Comparison of ENCODE assay signal across 19 cellular contexts in the genomic region with DNA sequence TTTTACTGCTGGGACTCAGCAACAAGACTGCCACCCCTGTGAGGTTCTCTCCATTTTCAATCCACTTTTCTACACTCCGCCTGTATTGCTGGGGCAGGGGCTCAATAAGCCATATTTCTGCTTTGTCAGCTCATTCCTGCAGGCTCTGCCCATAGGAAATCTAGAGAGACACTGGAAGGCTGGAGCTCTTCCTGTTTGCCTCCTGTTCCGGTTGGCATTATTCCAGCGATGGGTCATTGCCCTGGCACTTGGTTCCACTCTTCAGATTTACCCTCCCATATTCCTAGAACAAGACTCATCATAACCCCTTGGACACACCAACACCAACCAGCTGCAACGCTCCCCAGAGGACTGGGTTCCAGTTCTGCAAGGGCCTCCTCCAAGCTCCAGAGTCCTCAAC.
A peak's percentile ranks its signal among the peaks of the same experiment; 100 is the strongest.
DNase-seq lines count a peak whose midpoint lies in the region; ATAC-seq lines count a peak whose summit lies in the region.
"Had no signal": no experiment of that assay in that cellular context is flagged by ENCODE, and none has a peak within 500 bp of the region (broad histone marks: within the 10 kb centered on the region; RNA-seq: fewer than 3 reads in every experiment).

No MANE protein-coding gene starts in this region.

- ATAC-seq in stimulated activated effector memory CD8-positive, alpha-beta T cell treated with anti-CD3 and anti-CD28 coated beads, Interleukin-12 subunit alpha, Interleukin-12 subunit beta, amount 100 ng/mL, for 72 hours, result no peak
- ATAC-seq: natural killer cell had no signal

- peaks cover 2% of the 10 kb centered on the region for H3K27me3 Mint-ChIP-seq in activated CD4-positive, alpha-beta memory T cell treated with anti-CD3 and anti-CD28 coated beads for 36 hours

- H3K4me1 Mint-ChIP-seq in stimulated activated effector memory CD8-positive, alpha-beta T cell treated with anti-CD3 and anti-CD28 coated beads, Interleukin-12 subunit alpha, Interleukin-12 subunit beta, amount 100 ng/mL, for 72 hours, result no peaks in the 10 kb centered on the region
- H3K4me1 Mint-ChIP-seq in activated CD4-positive, alpha-beta memory T cell treated with anti-CD3 and anti-CD28 coated beads for 36 hours (ENCODE audit: low read depth), result no peaks in the 10 kb centered on the region
- H3K4me1 Mint-ChIP-seq: natural killer cell had no signal

- DNase-seq in COLO668 (lab: John Stamatoyannopoulos, UW; ENCODE audit: unreplicated experiment), result peak; percentile 48
- DNase-seq in HK-2 (ENCODE audit: unreplicated experiment), result peak; percentile 6
- peak; percentile 7 for DNase-seq in NCI-H748 treated with DMSO at 0.1 percent for 48 hours (lab: John Stamatoyannopoulos, UW)
- peak; percentile 14 for DNase-seq in kidney glomerular epithelial cell (lab: John Stamatoyannopoulos, UW)
- DNase-seq in stimulated activated effector memory CD8-positive, alpha-beta T cell treated with anti-CD3 and anti-CD28 coated beads, Interleukin-12 subunit alpha, Interleukin-12 subunit beta, amount 100 ng/mL, for 72 hours (ENCODE audit: low spot score in 2 of 2), result no peak
- no peak for DNase-seq in activated CD4-positive, alpha-beta memory T cell treated with anti-CD3 and anti-CD28 coated beads for 36 hours
- no peak for DNase-seq in NCI-H2171 (lab: John Stamatoyannopoulos, UW)
- no peak for DNase-seq in head of caudate nucleus
- DNase-seq: activated CD4-positive, alpha-beta T cell treated with anti-CD3 and anti-CD28 coated beads, Interleukin-2, amount 50 U/mL, for 1 hour; activated naive CD4-positive, alpha-beta T cell; activated T-cell treated with anti-CD3 and anti-CD28 coated beads for 4 hours; anterior cingulate cortex; COR-L47; endodermal cell; IMR-90; natural killer cell; NCI-H2081; small intestine; stimulated activated CD4-positive, alpha-beta T cell treated with anti-CD3 and anti-CD28 coated beads, Interleukin-4, amount 100 ng/mL, for 24 hours had no signal

- H3K36me3 Mint-ChIP-seq in stimulated activated effector memory CD8-positive, alpha-beta T cell treated with anti-CD3 and anti-CD28 coated beads, Interleukin-12 subunit alpha, Interleukin-12 subunit beta, amount 100 ng/mL, for 72 hours, result no peaks in the 10 kb centered on the region
- no peaks in the 10 kb centered on the region for H3K36me3 Mint-ChIP-seq in activated CD4-positive, alpha-beta memory T cell treated with anti-CD3 and anti-CD28 coated beads for 36 hours
- H3K36me3 Mint-ChIP-seq: natural killer cell had no signal

- intact Hi-C loops in activated CD4-positive, alpha-beta memory T cell treated with anti-CD3 and anti-CD28 coated beads for 36 hours (cut with micrococcal nuclease), result no loop called here
- intact Hi-C loops in head of caudate nucleus (cut with DNase I), result no loop called here

- H3K9me3 Mint-ChIP-seq in stimulated activated effector memory CD8-positive, alpha-beta T cell treated with anti-CD3 and anti-CD28 coated beads, Interleukin-12 subunit alpha, Interleukin-12 subunit beta, amount 100 ng/mL, for 72 hours, result peaks cover 4% of the 10 kb centered on the region
- no peaks in the 10 kb centered on the region for H3K9me3 Mint-ChIP-seq in activated CD4-positive, alpha-beta memory T cell treated with anti-CD3 and anti-CD28 coated beads for 36 hours
- H3K9me3 Mint-ChIP-seq: endodermal cell had no signal

- POLR2A ChIA-PET in activated CD4-positive, alpha-beta memory T cell treated with anti-CD3 and anti-CD28 coated beads for 36 hours (lab: Charles Lee), result no interaction called here

- CTCF ChIA-PET in activated CD4-positive, alpha-beta memory T cell treated with anti-CD3 and anti-CD28 coated beads for 36 hours (lab: Charles Lee), result no interaction called here

- no peak overlapping the region for H3K4me3 Mint-ChIP-seq in stimulated activated effector memory CD8-positive, alpha-beta T cell treated with anti-CD3 and anti-CD28 coated beads, Interleukin-12 subunit alpha, Interleukin-12 subunit beta, amount 100 ng/mL, for 72 hours
- no peak overlapping the region for H3K4me3 Mint-ChIP-seq in activated CD4-positive, alpha-beta memory T cell treated with anti-CD3 and anti-CD28 coated beads for 36 hours
- H3K4me3 Mint-ChIP-seq: endodermal cell, natural killer cell had no signal

- H3K27ac Mint-ChIP-seq in stimulated activated effector memory CD8-positive, alpha-beta T cell treated with anti-CD3 and anti-CD28 coated beads, Interleukin-12 subunit alpha, Interleukin-12 subunit beta, amount 100 ng/mL, for 72 hours, result no peak overlapping the region
- H3K27ac Mint-ChIP-seq in activated CD4-positive, alpha-beta memory T cell treated with anti-CD3 and anti-CD28 coated beads for 36 hours, result no peak overlapping the region
- H3K27ac Mint-ChIP-seq: endodermal cell, natural killer cell had no signal

Comparison
In these comparisons a context has a peak if more than half of its experiments do, and no peak if none do; other contexts are left out.
1. DNase-seq: peak in COLO668 (single experiment), HK-2 (single experiment), NCI-H748 treated with DMSO at 0.1 percent for 48 hours (single experiment) and kidney glomerular epithelial cell (single experiment); none in stimulated activated effector memory CD8-positive, alpha-beta T cell treated with anti-CD3 and anti-CD28 coated beads, Interleukin-12 subunit alpha, Interleukin-12 subunit beta, amount 100 ng/mL, for 72 hours (0 of 2), activated CD4-positive, alpha-beta memory T cell treated with anti-CD3 and anti-CD28 coated beads for 36 hours (single experiment), NCI-H2171 (single experiment) and head of caudate nucleus (0 of 42).